In genomic region chr13:51802601-51803000, GRCh38 we compare ENCODE assay signal across 11 cellular contexts. TPM values are rescaled to one million over a fixed set of nuclear protein-coding genes. Genes with fewer than 3 reads are reported as not detected.
DNase-seq lines count a peak whose midpoint lies in the region; ATAC-seq and TF ChIP-seq lines count a peak whose summit lies in the region.
"Had no signal": no experiment of that assay in that cellular context is flagged by ENCODE, and none has a peak within 500 bp of the region (broad histone marks: within the 10 kb centered on the region; RNA-seq: fewer than 3 reads in every experiment).

No MANE protein-coding gene starts in this region.

- no peaks in the 10 kb centered on the region for H3K9me3 ChIP-seq in right lobe of liver

- H3K27ac ChIP-seq in right lobe of liver (peak overlapping the region; percentile 100), substantia nigra (ENCODE audit: low read depth, low read length, poor library complexity, severe bottlenecking) (peak overlapping the region; percentile 96)

- WGBS in right lobe of liver (ENCODE audit: insufficient coverage, low coverage, low lambda C conversion rate, missing lambda C conversion rate), result 70% methylated on average over 4 of the region's 4 CpGs

- H3K36me3 Mint-ChIP-seq in activated naive CD8-positive, alpha-beta T cell treated with anti-CD3 and anti-CD28 coated beads, Interleukin-2, amount 50 U/mL, for 24 hours (ENCODE audit: low read depth), result no peaks in the 10 kb centered on the region

- no peaks in the 10 kb centered on the region for H3K36me3 ChIP-seq in right lobe of liver

- H3K4me1 ChIP-seq in right lobe of liver, result peaks cover 0 to 34% (median 15%) of the 10 kb centered on the region in 4 donors

- peak overlapping the region; percentile 91 for H3K4me3 Mint-ChIP-seq in activated naive CD8-positive, alpha-beta T cell treated with anti-CD3 and anti-CD28 coated beads, Interleukin-2, amount 50 U/mL, for 24 hours

- TF ChIP-seq POLR2A in right lobe of liver (IDR thresholded peaks at IDR 0.05), result no peak

- H3K27ac Mint-ChIP-seq in activated naive CD8-positive, alpha-beta T cell treated with anti-CD3 and anti-CD28 coated beads, Interleukin-2, amount 50 U/mL, for 24 hours, result peak overlapping the region; percentile 99

- peaks cover 63% of the 10 kb centered on the region for H3K4me1 Mint-ChIP-seq in activated naive CD8-positive, alpha-beta T cell treated with anti-CD3 and anti-CD28 coated beads, Interleukin-2, amount 50 U/mL, for 24 hours

- intact Hi-C loops in right lobe of liver (cut with DNase I), result no loop called here

- DNase-seq in NCI-H82 (lab: John Stamatoyannopoulos, UW) (peak; percentile 48), NCI-H82 treated with DMSO at 0.1 percent for 48 hours (lab: John Stamatoyannopoulos, UW; ENCODE audit: unreplicated experiment) (no peak), right lobe of liver (no peak), substantia nigra (lab: John Stamatoyannopoulos, UW) (peak in 1 of 49 donors; percentile 45), NCI-H2081 (lab: John Stamatoyannopoulos, UW) (no peak)
- no peak for DNase-seq in activated naive CD8-positive, alpha-beta T cell treated with anti-CD3 and anti-CD28 coated beads, Interleukin-2, amount 50 U/mL, for 24 hours
- DNase-seq: NCI-H2081 treated with DMSO at 0.1 percent for 48 hours had no signal

- H3K27me3 Mint-ChIP-seq in activated naive CD8-positive, alpha-beta T cell treated with anti-CD3 and anti-CD28 coated beads, Interleukin-2, amount 50 U/mL, for 24 hours, result no peaks in the 10 kb centered on the region

- no peak for ATAC-seq in activated naive CD8-positive, alpha-beta T cell treated with anti-CD3 and anti-CD28 coated beads, Interleukin-2, amount 50 U/mL, for 24 hours
- ATAC-seq in right lobe of liver, result no peak
- ATAC-seq in GM19035 (IDR thresholded peaks at IDR 0.05; ENCODE audit: unreplicated experiment), result no peak
- no peak for ATAC-seq in HG03159 (IDR thresholded peaks at IDR 0.05; ENCODE audit: unreplicated experiment)

- no peaks in the 10 kb centered on the region for H3K27me3 ChIP-seq in right lobe of liver

- H3K4me3 ChIP-seq in right lobe of liver, result no peak overlapping the region

- no peak for TF ChIP-seq CTCF in right lobe of liver (IDR thresholded peaks at IDR 0.05)

- no peaks in the 10 kb centered on the region for H3K9me3 Mint-ChIP-seq in activated naive CD8-positive, alpha-beta T cell treated with anti-CD3 and anti-CD28 coated beads, Interleukin-2, amount 50 U/mL, for 24 hours

RNA-seq across cellular contexts. Expression of gene DHRS12, which starts 1.4 kb away (rescaled TPM):
- 10 to 100 TPM; 10.2 to 17.6 (median 12.4) TPM for total RNA-seq in right lobe of liver

RNA-seq across cellular contexts. Expression of gene TMEM272, which starts 42.4 kb away (rescaled TPM):
- under 1 TPM in 5 of 6 experiments, not detected in 1; 0.06 to 0.53 (median 0.33) TPM for total RNA-seq in right lobe of liver
- total RNA-seq: subcutaneous adipose tissue had no signal

RNA-seq across cellular contexts. Expression of gene CCDC70, which starts 59.2 kb away (rescaled TPM):
- total RNA-seq in right lobe of liver, result not detected
- total RNA-seq: left colon, subcutaneous adipose tissue had no signal
